In the genomic region with DNA sequence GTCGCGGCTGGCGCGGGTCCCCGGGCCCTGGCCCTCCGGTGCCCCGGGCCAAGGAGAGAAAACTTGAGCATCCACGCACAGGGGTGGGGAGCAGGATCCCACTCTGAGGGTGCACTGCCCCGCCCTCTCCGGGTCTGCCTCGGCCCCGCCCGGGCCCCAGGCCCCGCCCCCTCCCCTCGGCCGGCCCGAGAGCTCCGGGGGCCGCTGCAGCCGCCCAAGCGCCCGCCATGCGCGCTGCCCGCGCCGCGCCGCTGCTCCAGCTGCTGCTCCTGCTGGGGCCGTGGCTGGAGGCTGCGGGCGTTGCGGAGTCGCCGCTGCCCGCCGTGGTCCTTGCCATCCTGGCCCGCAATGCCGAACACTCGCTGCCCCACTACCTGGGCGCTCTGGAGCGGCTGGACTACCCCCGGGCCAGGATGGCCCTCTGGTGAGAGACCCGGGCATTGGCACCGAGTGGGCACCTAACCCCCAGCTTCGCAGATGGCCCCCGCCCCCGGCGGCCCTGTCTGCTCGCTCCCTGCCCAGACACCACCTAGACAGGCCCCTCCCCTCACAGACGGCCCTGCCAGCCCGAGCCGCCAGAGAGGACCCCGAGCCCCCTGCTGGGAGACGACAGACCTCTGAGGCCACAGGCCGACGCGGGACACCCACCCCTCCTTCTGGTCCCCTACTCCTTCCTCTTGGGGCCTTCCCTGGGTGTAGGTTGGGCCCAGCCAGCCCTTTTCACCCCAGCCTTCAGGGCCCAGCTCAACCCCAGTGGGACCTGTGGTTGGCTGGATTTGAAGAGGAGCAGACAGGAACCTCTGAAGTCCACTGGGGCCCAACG, we compare ENCODE assay signal across 8 cellular contexts. TPM values are rescaled to one million over a fixed set of nuclear protein-coding genes. Genes with fewer than 3 reads are reported as not detected.
DNase-seq lines count a peak whose midpoint lies in the region; ATAC-seq and TF ChIP-seq lines count a peak whose summit lies in the region.

CERCAM (plus strand) TSS at position 207 of the 823 bp plus-strand sequence; CDS start at position 228, 21 bp downstream.

- no peaks in the 10 kb centered on the region for H4K20me1 ChIP-seq in neural cell (ENCODE audit: insufficient read depth)

- WGBS in thymus, result under 1% methylated on average over 59 of the region's 59 CpGs

- H3K4me3 ChIP-seq in fibroblast of villous mesenchyme (ENCODE audit: low read depth, low read length) (peak within 1 kb of the TSS; percentile 77), neural cell (ENCODE audit: low read length) (peak within 1 kb of the TSS; percentile 69), thymus (ENCODE audit: low read length) (peak within 1 kb of the TSS; percentile 75)

- H3K36me3 ChIP-seq in neural cell (ENCODE audit: insufficient read depth, low read length), result no peaks in the 10 kb centered on the region
- no peaks in the 10 kb centered on the region for H3K36me3 ChIP-seq in thymus (ENCODE audit: control insufficient read depth, insufficient read depth)

- no peaks in the 10 kb centered on the region for H3F3A ChIP-seq in neural cell (ENCODE audit: insufficient read depth, low read length, poor library complexity, severe bottlenecking)

- H3K4me2 ChIP-seq in neural cell (ENCODE audit: low read length), result no peak within 1 kb of the TSS

- H3K27me3 ChIP-seq in neural cell (ENCODE audit: insufficient read depth, low read depth, low read length) (peaks cover 52% of the 10 kb centered on the region), thymus (ENCODE audit: control insufficient read depth, insufficient read depth) (peaks cover 29% of the 10 kb centered on the region)

- H3K27ac ChIP-seq in neural cell (ENCODE audit: low read length) (no peak within 1 kb of the TSS), thymus (ENCODE audit: low read depth) (no peak within 1 kb of the TSS)

- no peak for TF ChIP-seq RAD21 in neural cell (conservative IDR thresholded peaks at IDR 0.05)

- peak; percentile 74 for DNase-seq in NCI-H82 (lab: John Stamatoyannopoulos, UW)
- DNase-seq in NCI-H82 treated with DMSO at 0.1 percent for 48 hours (lab: John Stamatoyannopoulos, UW; ENCODE audit: unreplicated experiment), result no peak
- peak; percentile 44 for DNase-seq in NOMO-1 treated with DMSO at 0.1 percent for 48 hours (lab: John Stamatoyannopoulos, UW; ENCODE audit: unreplicated experiment)
- peak; percentile 81 for DNase-seq in activated effector memory CD4-positive, alpha-beta T cell treated with anti-CD3 and anti-CD28 coated beads, Interleukin-2, amount 50 U/mL, for 16 hours
- DNase-seq in fibroblast of villous mesenchyme (ENCODE audit: low read depth), result peak; percentile 42

- TF ChIP-seq CTCF in fibroblast of villous mesenchyme (IDR thresholded peaks at IDR 0.05; ENCODE audit: insufficient read depth, low read depth, low read length) (no peak), neural cell (IDR thresholded peaks at IDR 0.05; ENCODE audit: poor library complexity, severe bottlenecking) (no peak)

- H3K9ac ChIP-seq in neural cell (ENCODE audit: low read length), result peak within 1 kb of the TSS; percentile 53

- no peak within 1 kb of the TSS for H2AFZ ChIP-seq in neural cell (ENCODE audit: low read depth, low read length)

- peak; percentile 63 for ATAC-seq in HG02884 (IDR thresholded peaks at IDR 0.05; ENCODE audit: unreplicated experiment)

- no peak for TF ChIP-seq EP300 in neural cell (conservative IDR thresholded peaks at IDR 0.05; ENCODE audit: poor library complexity, severe bottlenecking)

- H3K9me2 ChIP-seq in neural cell (ENCODE audit: insufficient read depth, low read length), result no peaks in the 10 kb centered on the region

- no peaks in the 10 kb centered on the region for H3K9me3 ChIP-seq in neural cell (ENCODE audit: low read length)
- no peaks in the 10 kb centered on the region for H3K9me3 ChIP-seq in thymus (ENCODE audit: control insufficient read depth)

- peaks cover 7% of the 10 kb centered on the region for H3K4me1 ChIP-seq in thymus (ENCODE audit: control insufficient read depth, insufficient read depth, low read length)

- no peaks in the 10 kb centered on the region for H3K79me2 ChIP-seq in neural cell (replicated peaks; ENCODE audit: insufficient read depth, low read length)

TF ChIP-seq in neural cell, 6 proteins besides CTCF, POLR2A, EP300 and RAD21:
- TF ChIP-seq SMC3 (conservative IDR thresholded peaks at IDR 0.05; ENCODE audit: poor library complexity), result no peak
- TF ChIP-seq, protein P1, sequence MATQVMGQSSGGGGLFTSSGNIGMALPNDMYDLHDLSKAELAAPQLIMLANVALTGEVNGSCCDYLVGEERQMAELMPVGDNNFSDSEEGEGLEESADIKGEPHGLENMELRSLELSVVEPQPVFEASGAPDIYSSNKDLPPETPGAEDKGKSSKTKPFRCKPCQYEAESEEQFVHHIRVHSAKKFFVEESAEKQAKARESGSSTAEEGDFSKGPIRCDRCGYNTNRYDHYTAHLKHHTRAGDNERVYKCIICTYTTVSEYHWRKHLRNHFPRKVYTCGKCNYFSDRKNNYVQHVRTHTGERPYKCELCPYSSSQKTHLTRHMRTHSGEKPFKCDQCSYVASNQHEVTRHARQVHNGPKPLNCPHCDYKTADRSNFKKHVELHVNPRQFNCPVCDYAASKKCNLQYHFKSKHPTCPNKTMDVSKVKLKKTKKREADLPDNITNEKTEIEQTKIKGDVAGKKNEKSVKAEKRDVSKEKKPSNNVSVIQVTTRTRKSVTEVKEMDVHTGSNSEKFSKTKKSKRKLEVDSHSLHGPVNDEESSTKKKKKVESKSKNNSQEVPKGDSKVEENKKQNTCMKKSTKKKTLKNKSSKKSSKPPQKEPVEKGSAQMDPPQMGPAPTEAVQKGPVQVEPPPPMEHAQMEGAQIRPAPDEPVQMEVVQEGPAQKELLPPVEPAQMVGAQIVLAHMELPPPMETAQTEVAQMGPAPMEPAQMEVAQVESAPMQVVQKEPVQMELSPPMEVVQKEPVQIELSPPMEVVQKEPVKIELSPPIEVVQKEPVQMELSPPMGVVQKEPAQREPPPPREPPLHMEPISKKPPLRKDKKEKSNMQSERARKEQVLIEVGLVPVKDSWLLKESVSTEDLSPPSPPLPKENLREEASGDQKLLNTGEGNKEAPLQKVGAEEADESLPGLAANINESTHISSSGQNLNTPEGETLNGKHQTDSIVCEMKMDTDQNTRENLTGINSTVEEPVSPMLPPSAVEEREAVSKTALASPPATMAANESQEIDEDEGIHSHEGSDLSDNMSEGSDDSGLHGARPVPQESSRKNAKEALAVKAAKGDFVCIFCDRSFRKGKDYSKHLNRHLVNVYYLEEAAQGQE (IDR thresholded peaks at IDR 0.05; ENCODE audit: borderline replicate concordance), result no peak

RNA-seq across cellular contexts. Expression of gene CERCAM, which starts in this region (rescaled TPM):
- 80.2 and 86.8 TPM in 2 replicates for total RNA-seq in fibroblast of villous mesenchyme
- 1.1 and 1.8 TPM in 2 replicates for polyA plus RNA-seq in neural cell
- 1.2 and 1.5 TPM in 2 replicates for polyA minus RNA-seq in neural cell
- 3.1 TPM for polyA plus RNA-seq in thymus
